Comparison of ENCODE assay signal across 11 cellular contexts in genomic region chr2:54483426-54483825, GRCh38. TPM values are rescaled to one million over a fixed set of nuclear protein-coding genes. Genes with fewer than 3 reads are reported as not detected.
DNase-seq lines count a peak whose midpoint lies in the region; ATAC-seq, FAIRE-seq and TF ChIP-seq lines count a peak whose summit lies in the region.
"Had no signal": no experiment of that assay in that cellular context is flagged by ENCODE, and none has a peak within 500 bp of the region (broad histone marks: within the 10 kb centered on the region; RNA-seq: fewer than 3 reads in every experiment).

No MANE protein-coding gene starts in this region.

- H3K36me3 Mint-ChIP-seq in nephron progenitor cell (ENCODE audit: low read depth) = peaks cover 31% of the 10 kb centered on the region

- TF ChIP-seq EP300 in A549 (IDR thresholded peaks at IDR 0.05) = no peak

- CTCF ChIA-PET in A549 (lab: Yijun Ruan, JAX) = interaction anchor here (0.9 kb wide), 1 partner anchor 28 kb away, joined by 4 read pairs; no protein-coding TSS in a partner anchor

- DNase-seq in A549 (ENCODE audit: low read depth in 1 of 2, low spot score in 1 of 2) (peak; percentile 22 to 29), RCC 7860 (ENCODE audit: low spot score) (peak; percentile 87), epithelial cell of esophagus (ENCODE audit: low read depth) (peak; percentile 37), myocyte (ENCODE audit: low read depth) (peak; percentile 58), nephron progenitor cell (no peak), NCI-H2196 (lab: John Stamatoyannopoulos, UW; ENCODE audit: unreplicated experiment) (no peak), NCI-H2029 treated with DMSO at 0.1 percent for 48 hours (lab: John Stamatoyannopoulos, UW) (no peak)
- DNase-seq: NCI-H345; stimulated activated naive CD4-positive, alpha-beta T cell treated with Interleukin-2 at 50 U/mL for 16 hours had no signal

- H3K27ac Mint-ChIP-seq in nephron progenitor cell = no peak overlapping the region
- H3K27ac Mint-ChIP-seq: B cell had no signal

- 54% methylated on average over 5 of the region's 5 CpGs for WGBS in A549 (ENCODE audit: missing lambda C conversion rate)

- peak overlapping the region; percentile 42 to 67; a peak in 5 of 6 replicates for H3K27ac ChIP-seq in A549

- ATAC-seq in A549 (peak; percentile 68 to 77), GM21717 (IDR thresholded peaks at IDR 0.05; ENCODE audit: unreplicated experiment) (no peak)

- TF ChIP-seq POLR2A in A549 (IDR thresholded peaks at IDR 0.05; ENCODE audit: low read length) = no peak

- TF ChIP-seq RAD21 in A549 (conservative IDR thresholded peaks at IDR 0.05 in 1 of 2, IDR thresholded peaks at IDR 0.05 in 1 of 2) = no peak

- TF ChIP-seq CTCF in A549 (IDR thresholded peaks at IDR 0.05) (no peak), epithelial cell of esophagus (IDR thresholded peaks at IDR 0.05; ENCODE audit: insufficient read depth, low read depth, low read length, missing control alignments) (no peak), nephron progenitor cell (IDR thresholded peaks at IDR 0.05) (no peak)

- H3K27me3 Mint-ChIP-seq in nephron progenitor cell (ENCODE audit: low read depth, poor library complexity) = peaks cover 2% of the 10 kb centered on the region

- peak overlapping the region; percentile 67 for H3K4me2 ChIP-seq in A549

- H3K4me3 Mint-ChIP-seq in nephron progenitor cell = no peak overlapping the region
- H3K4me3 Mint-ChIP-seq: B cell had no signal

- peaks cover 51% of the 10 kb centered on the region for H3K4me1 ChIP-seq in A549

- POLR2A ChIA-PET in A549 (lab: Yijun Ruan, JAX) = no interaction called here

- H3K9me3 Mint-ChIP-seq in nephron progenitor cell = peaks cover 23% of the 10 kb centered on the region

- FAIRE-seq in A549 (lab: Jason Lieb, UNC) (no peak), RCC 7860 (lab: Jason Lieb, UNC) (peak; percentile 87)

- H3K9me3 ChIP-seq in A549 = no peaks in the 10 kb centered on the region

- peaks cover 36% of the 10 kb centered on the region for H3K4me1 Mint-ChIP-seq in nephron progenitor cell
- H3K4me1 Mint-ChIP-seq: B cell had no signal

- H3K4me3 ChIP-seq in A549 (no peak overlapping the region), epithelial cell of esophagus (ENCODE audit: low read length) (no peak overlapping the region)

TF ChIP-seq in A549, 52 proteins besides CTCF, POLR2A, EP300 and RAD21:
- TF ChIP-seq CEBPB (IDR thresholded peaks at IDR 0.05) = no peak
- TF ChIP-seq FOSL2 (IDR thresholded peaks at IDR 0.05) = 0 out of 2 replicates have a peak, but pooled peaks have one; percentile 11
- no peak for TF ChIP-seq FOSL2 (CRISPR knock-in tag; IDR thresholded peaks at IDR 0.05)
- peak in 1 of 2 experiments; percentile 26; a peak in 1 of 5 replicates for TF ChIP-seq JUN (IDR thresholded peaks at IDR 0.05)

RNA-seq across cellular contexts. Expression of gene SPTBN1, which starts 27.3 kb away (rescaled TPM):
- polyA plus RNA-seq in A549 (2011; rRNA removed) = 126 and 201 TPM in 2 replicates
- polyA plus RNA-seq in A549 (2012; cell fraction: cytosol; rRNA removed) = 23.9 and 24.0 TPM in 2 replicates
- polyA plus RNA-seq in A549 (2012; cell fraction: nucleus; rRNA removed) = 235 and 325 TPM in 2 replicates
- 105 to 117 TPM (median 115 TPM) in 3 replicates for polyA plus RNA-seq in A549 (2017; fragmentation: RNase III; extraction: RNeasy Plus Mini Kit Qiagen cat#74134 plus additional on column Dnase treatment)
- polyA minus RNA-seq in A549 (2011; rRNA and poly(A)+ RNA removed) = 264 and 290 TPM in 2 replicates
- total RNA-seq in myocyte = 277 and 308 TPM in 2 replicates
- 222 TPM for polyA plus RNA-seq in myocyte (2012)

Comparison
In these comparisons a context has a peak if more than half of its experiments do, and no peak if none do; other contexts are left out.
1. DNase-seq: peak in A549 (2 of 2), RCC 7860 (single experiment), epithelial cell of esophagus (single experiment) and myocyte (single experiment); none in nephron progenitor cell (single experiment), NCI-H2196 (single experiment) and NCI-H2029 treated with DMSO at 0.1 percent for 48 hours (single experiment).